In genomic region chr17:76033139-76033538, GRCh38 we compare ENCODE assay signal across 25 cellular contexts. TPM values are rescaled to one million over a fixed set of nuclear protein-coding genes. Genes with fewer than 3 reads are reported as not detected.
DNase-seq lines count a peak whose midpoint lies in the region; ATAC-seq and TF ChIP-seq lines count a peak whose summit lies in the region.
"Had no signal": no experiment of that assay in that cellular context is flagged by ENCODE, and none has a peak within 500 bp of the region (broad histone marks: within the 10 kb centered on the region; RNA-seq: fewer than 3 reads in every experiment).

No MANE protein-coding gene starts in this region.

- in situ Hi-C loops in transverse colon (cut with MboI; ENCODE audit: low pct_ligation_motif_present in 1 of 4, low pct_unique_long_range_greater_than_20kb in 1 of 4, low sequenced_read_pairs in 3 of 4) = no loop called here

- DNase-seq in Right ventricle myocardium inferior (ENCODE audit: missing footprints) = peak; percentile 27
- no peak for DNase-seq in right atrium auricular region (ENCODE audit: low spot score)
- no peak for DNase-seq in naive thymus-derived CD8-positive, alpha-beta T cell
- DNase-seq in transverse colon = no peak
- no peak for DNase-seq in SKM-1 (lab: John Stamatoyannopoulos, UW; ENCODE audit: unreplicated experiment)
- DNase-seq: Calu3; CD8-positive, alpha-beta memory T cell; GOT3; HCEC 1CT; NCI-H1105; NCI-H2029 treated with DMSO at 0.1 percent for 48 hours; NCI-H226; NCI-H510A treated with DMSO at 0.1 percent for 48 hours; NCI-H748 treated with DMSO at 0.1 percent for 48 hours; NK-92 treated with Interleukin-12 subunit alpha and Interleukin-12 subunit beta, amount 100 ng/mL, for 24 hours; SIG-M5 had no signal

- ATAC-seq in Right ventricle myocardium inferior = no peak
- ATAC-seq in naive thymus-derived CD8-positive, alpha-beta T cell = no peak
- no peak for ATAC-seq in GM18907 (IDR thresholded peaks at IDR 0.05; ENCODE audit: unreplicated experiment)
- ATAC-seq: SK-N-SH treated with all-trans-retinoic acid at 6 μM for 48 hours had no signal

- WGBS in transverse colon (ENCODE audit: low coverage in 1 of 2), 2 donors = 98% methylated on average over 6 of the region's 6 CpGs; no CpG with 5 or more reads in 1 of the 2 donors

- TF ChIP-seq EP300 in transverse colon (IDR thresholded peaks at IDR 0.05; ENCODE audit: low read depth) = no peak

- H3K27me3 ChIP-seq in right atrium auricular region (no peaks in the 10 kb centered on the region), transverse colon (no peaks in the 10 kb centered on the region)
- H3K27me3 ChIP-seq: BLaER1 treated with 17β-estradiol and CSF1 and Interleukin-3, amounts not matched to agents 10 nM and 100 nM had no signal

- H3K27ac Mint-ChIP-seq in naive thymus-derived CD8-positive, alpha-beta T cell = peak overlapping the region in 9 of 10 donors; percentile 10 to 72 (median 57)

- TF ChIP-seq POLR2A in transverse colon (IDR thresholded peaks at IDR 0.05) = no peak

- TF ChIP-seq CTCF in right atrium auricular region (IDR thresholded peaks at IDR 0.05) (no peak), transverse colon (IDR thresholded peaks at IDR 0.05) (no peak)

- peaks cover 0 to 7% (median 1%) of the 10 kb centered on the region in 3 donors for H3K36me3 Mint-ChIP-seq in naive thymus-derived CD8-positive, alpha-beta T cell

- no peaks in the 10 kb centered on the region for H3K9me3 Mint-ChIP-seq in naive thymus-derived CD8-positive, alpha-beta T cell
- H3K9me3 Mint-ChIP-seq: CD8-positive, alpha-beta memory T cell had no signal

- peaks cover 1% of the 10 kb centered on the region for H3K36me3 ChIP-seq in right atrium auricular region
- H3K36me3 ChIP-seq in transverse colon = no peaks in the 10 kb centered on the region

- H3K4me3 Mint-ChIP-seq in naive thymus-derived CD8-positive, alpha-beta T cell = peak overlapping the region in 1 of 10 donors; percentile 16
- H3K4me3 Mint-ChIP-seq: CD8-positive, alpha-beta memory T cell had no signal

- H3K4me3 ChIP-seq in right atrium auricular region (no peak overlapping the region), transverse colon (no peak overlapping the region)
- H3K4me3 ChIP-seq: BLaER1 treated with 17β-estradiol and CSF1 and Interleukin-3, amounts not matched to agents 10 nM and 100 nM had no signal

- H3K9me3 ChIP-seq in right atrium auricular region (no peaks in the 10 kb centered on the region), transverse colon (no peaks in the 10 kb centered on the region)

- peaks cover 0 to 9% of the 10 kb centered on the region in 2 donors for H3K4me1 ChIP-seq in right atrium auricular region
- H3K4me1 ChIP-seq in transverse colon = peaks cover 13 to 39% (median 28%) of the 10 kb centered on the region in 4 donors

- H3K27me3 Mint-ChIP-seq in naive thymus-derived CD8-positive, alpha-beta T cell = no peaks in the 10 kb centered on the region

- intact Hi-C loops in Right ventricle myocardium inferior (cut with DNase I) (no loop called here), transverse colon (cut with DNase I; ENCODE audit: low total_unique reads) (no loop called here)

- POLR2A ChIA-PET in naive thymus-derived CD8-positive, alpha-beta T cell (lab: Charles Lee) = interaction anchor here (0.9 to 1.5 kb wide), 3 partner anchors 9 to 70 kb away, joined by 3 to 4 read pairs (median 4); partner anchors contain the start of gene EXOC7

- H3K27ac ChIP-seq in right atrium auricular region (no peak overlapping the region), transverse colon (peak overlapping the region; percentile 24 to 90 (median 80))
- H3K27ac ChIP-seq: 22Rv1; BLaER1 treated with 17β-estradiol and CSF1 and Interleukin-3, amounts not matched to agents 10 nM and 100 nM; HL-60; KMS-11; RWPE1 had no signal

- H3K4me1 Mint-ChIP-seq in naive thymus-derived CD8-positive, alpha-beta T cell = peaks cover 15 to 75% (median 41%) of the 10 kb centered on the region in 4 donors

RNA-seq across cellular contexts. Expression of gene EVPL, which starts 6.0 kb away (rescaled TPM):
- total RNA-seq in Right ventricle myocardium inferior = 0.11 TPM
- under 1 TPM; 0.30 to 0.71 TPM for total RNA-seq in right atrium auricular region
- 1 to 10 TPM; 7.1 to 8.2 TPM for total RNA-seq in naive thymus-derived CD8-positive, alpha-beta T cell
- 1 to 10 TPM in 1 of 3 donors, under 1 TPM in 1, not detected in 1; 0.74 to 1.6 TPM for polyA plus RNA-seq in naive thymus-derived CD8-positive, alpha-beta T cell
- 10 to 100 TPM; 17.1 to 23.7 (median 20.6) TPM for total RNA-seq in transverse colon
- polyA plus RNA-seq: CD8-positive, alpha-beta memory T cell had no signal

RNA-seq across cellular contexts. Expression of gene CDK3, which starts 32.5 kb away (rescaled TPM):
- total RNA-seq in Right ventricle myocardium inferior (2.2 TPM), right atrium auricular region (1 to 10 TPM in 1 of 2 donors, not detected in 1; 2.0 TPM), transverse colon (10 to 100 TPM in 2 of 4 donors, 1 to 10 TPM in 1, not detected in 1; 5.4 to 24.6 (median 16.9) TPM)
- total RNA-seq in naive thymus-derived CD8-positive, alpha-beta T cell = 10 to 100 TPM; 11.9 to 12.5 TPM
- polyA plus RNA-seq in naive thymus-derived CD8-positive, alpha-beta T cell = under 1 TPM; 0.16 to 0.64 (median 0.63) TPM
- polyA plus RNA-seq: CD8-positive, alpha-beta memory T cell had no signal

RNA-seq across cellular contexts. Expression of gene SRP68, which starts 39.2 kb away (rescaled TPM):
- total RNA-seq in Right ventricle myocardium inferior (60.1 TPM), right atrium auricular region (10 to 100 TPM; 35.2 to 43.9 TPM), transverse colon (10 to 100 TPM; 11.6 to 44.8 (median 30.4) TPM)
- total RNA-seq in naive thymus-derived CD8-positive, alpha-beta T cell = 10 to 100 TPM; 79.7 to 80.5 TPM
- polyA plus RNA-seq in naive thymus-derived CD8-positive, alpha-beta T cell = 10 to 100 TPM; 53.3 to 79.1 (median 64.5) TPM

RNA-seq across cellular contexts. Expression of gene GALR2, which starts 41.4 kb away (rescaled TPM):
- total RNA-seq in Right ventricle myocardium inferior (not detected), right atrium auricular region (not detected), transverse colon (1 to 10 TPM in 3 of 4 donors, not detected in 1; 1.9 to 10.0 (median 3.2) TPM)
- total RNA-seq in naive thymus-derived CD8-positive, alpha-beta T cell = not detected
- under 1 TPM in 1 of 3 donors, not detected in 2; 0.70 TPM for polyA plus RNA-seq in naive thymus-derived CD8-positive, alpha-beta T cell
- polyA plus RNA-seq: CD8-positive, alpha-beta memory T cell had no signal

RNA-seq across cellular contexts. Expression of gene ZACN, which starts 45.8 kb away (rescaled TPM):
- total RNA-seq in Right ventricle myocardium inferior (not detected), right atrium auricular region (not detected), transverse colon (under 1 TPM in 1 of 4 donors, not detected in 3; 0.40 TPM)
- under 1 TPM in 1 of 2 experiments, not detected in 1; 0.21 TPM for total RNA-seq in naive thymus-derived CD8-positive, alpha-beta T cell
- polyA plus RNA-seq in naive thymus-derived CD8-positive, alpha-beta T cell = 1 to 10 TPM in 2 of 3 donors, not detected in 1; 1.9 to 4.6 TPM
- total RNA-seq: G401, HT-29 had no signal

Comparison
In these comparisons a context has a peak if more than half of its experiments do, and no peak if none do; other contexts are left out.
1. H3K27ac ChIP-seq: peak in transverse colon (4 of 4); none in right atrium auricular region (0 of 2).